In the genomic region with DNA sequence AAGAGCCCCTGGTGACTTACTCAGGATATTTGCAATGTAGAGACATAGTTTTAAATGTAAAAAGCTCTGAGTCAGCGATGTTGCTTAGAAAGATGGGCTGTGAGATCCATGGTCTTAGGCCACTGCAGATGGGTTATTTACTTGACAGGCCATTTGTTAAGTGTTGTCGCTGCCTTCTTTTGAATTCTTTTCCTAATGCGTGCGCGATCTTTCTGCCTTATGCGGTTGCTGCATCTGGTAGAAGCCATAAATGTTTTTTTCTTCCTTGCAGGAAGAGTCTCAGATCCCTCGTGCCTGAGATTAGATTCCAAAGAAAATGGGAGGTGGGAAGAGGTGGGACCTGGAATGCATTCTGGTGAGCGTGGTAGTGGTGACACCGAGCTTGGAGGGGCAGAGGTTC, we compare ENCODE assay signal across 28 cellular contexts.
"Had no signal": no experiment of that assay in that cellular context is flagged by ENCODE, and none has a peak within 500 bp of the region (broad histone marks: within the 10 kb centered on the region; RNA-seq: fewer than 3 reads in every experiment).

No MANE protein-coding gene starts in this region.

- H3K9me3 Mint-ChIP-seq: activated CD4-positive, alpha-beta memory T cell treated with anti-CD3 and anti-CD28 coated beads for 36 hours; activated CD4-positive, alpha-beta T cell treated with anti-CD3 and anti-CD28 coated beads, Interleukin-2, amount 10 ng/mL, durations not matched to agents 7 days and 5 days; activated naive CD8-positive, alpha-beta T cell treated with anti-CD3 and anti-CD28 coated beads, Interleukin-2, amount 10 ng/mL, durations not matched to agents 7 days and 5 days; activated T-cell treated with anti-CD3 and anti-CD28 coated beads, Interleukin-2, amount 50 U/mL, for 72 hours; activated T-helper 2 cell treated with anti-CD3 and anti-CD28 coated beads, Interferon-gamma antibody, Interleukin-2, Interleukin-4, amounts not matched to agents 10 μg/mL and 5 μg/mL and 100 μg/mL, durations not matched to agents 14 hours and 24 hours and 36 hours had no signal

- DNase-seq: activated CD4-positive, alpha-beta memory T cell treated with anti-CD3 and anti-CD28 coated beads for 36 hours; activated CD4-positive, alpha-beta T cell treated with anti-CD3 and anti-CD28 coated beads, Interleukin-2, amount 10 ng/mL, durations not matched to agents 7 days and 5 days; activated CD4-positive, CD25-positive, alpha-beta regulatory T cell; activated CD8-positive, alpha-beta memory T cell treated with anti-CD3 and anti-CD28 coated beads for 24 hours; activated gamma-delta T cell treated with Interleukin-2 at 50 U/mL for 16 hours; activated naive CD4-positive, alpha-beta T cell treated with anti-CD3 and anti-CD28 coated beads, Interleukin-2, amount 50 U/mL, for 16 hours; activated naive CD8-positive, alpha-beta T cell treated with anti-CD3 and anti-CD28 coated beads, Interleukin-2, amount 10 ng/mL, durations not matched to agents 7 days and 5 days; activated T-cell treated with anti-CD3 and anti-CD28 coated beads, Interleukin-2, amount 50 U/mL, for 72 hours; adrenal gland; aorta; central memory CD4-positive, alpha-beta T cell; MM.1S; NCI-H1105; NCI-H1436; NCI-H1694 treated with DMSO at 0.1 percent for 48 hours; NCI-H2029 treated with DMSO at 0.1 percent for 48 hours; NCI-H510A treated with DMSO at 0.1 percent for 48 hours; NCI-H69; NK-92 treated with Interleukin-12 subunit alpha and Interleukin-12 subunit beta, amount 100 ng/mL, for 24 hours; OCI-M1; RPMI8226; T-helper 1 cell had no signal

- H3K27me3 ChIP-seq: adrenal gland, breast epithelium had no signal

- H3K27ac Mint-ChIP-seq: activated CD4-positive, alpha-beta memory T cell treated with anti-CD3 and anti-CD28 coated beads for 36 hours; activated CD4-positive, alpha-beta T cell treated with anti-CD3 and anti-CD28 coated beads, Interleukin-2, amount 10 ng/mL, durations not matched to agents 7 days and 5 days; activated naive CD8-positive, alpha-beta T cell treated with anti-CD3 and anti-CD28 coated beads, Interleukin-2, amount 10 ng/mL, durations not matched to agents 7 days and 5 days; activated T-cell treated with anti-CD3 and anti-CD28 coated beads, Interleukin-2, amount 50 U/mL, for 72 hours; activated T-helper 2 cell treated with anti-CD3 and anti-CD28 coated beads, Interferon-gamma antibody, Interleukin-2, Interleukin-4, amounts not matched to agents 10 μg/mL and 5 μg/mL and 100 μg/mL, durations not matched to agents 14 hours and 24 hours and 36 hours had no signal

- H3K4me3 Mint-ChIP-seq: activated CD4-positive, alpha-beta memory T cell treated with anti-CD3 and anti-CD28 coated beads for 36 hours; activated CD4-positive, alpha-beta T cell treated with anti-CD3 and anti-CD28 coated beads, Interleukin-2, amount 10 ng/mL, durations not matched to agents 7 days and 5 days; activated naive CD8-positive, alpha-beta T cell treated with anti-CD3 and anti-CD28 coated beads, Interleukin-2, amount 10 ng/mL, durations not matched to agents 7 days and 5 days; activated T-cell treated with anti-CD3 and anti-CD28 coated beads, Interleukin-2, amount 50 U/mL, for 72 hours had no signal

- ATAC-seq: activated T-cell treated with anti-CD3 and anti-CD28 coated beads, Interleukin-2, amount 50 U/mL, for 72 hours; Panc1; Right ventricle myocardium inferior had no signal

- H3K4me1 ChIP-seq: adrenal gland, breast epithelium had no signal

- H3K36me3 Mint-ChIP-seq: activated CD4-positive, alpha-beta memory T cell treated with anti-CD3 and anti-CD28 coated beads for 36 hours; activated naive CD8-positive, alpha-beta T cell treated with anti-CD3 and anti-CD28 coated beads, Interleukin-2, amount 10 ng/mL, durations not matched to agents 7 days and 5 days had no signal

- H3K9me3 ChIP-seq: adrenal gland, breast epithelium had no signal

- H3K27ac ChIP-seq: adrenal gland, breast epithelium, SK-N-MC, VCaP had no signal

- H3K4me3 ChIP-seq: adrenal gland, breast epithelium, SK-N-MC had no signal

- H3K27me3 Mint-ChIP-seq: activated CD4-positive, alpha-beta memory T cell treated with anti-CD3 and anti-CD28 coated beads for 36 hours; activated CD4-positive, alpha-beta T cell treated with anti-CD3 and anti-CD28 coated beads, Interleukin-2, amount 10 ng/mL, durations not matched to agents 7 days and 5 days; activated naive CD8-positive, alpha-beta T cell treated with anti-CD3 and anti-CD28 coated beads, Interleukin-2, amount 10 ng/mL, durations not matched to agents 7 days and 5 days had no signal

- H3K4me1 Mint-ChIP-seq: activated CD4-positive, alpha-beta T cell treated with anti-CD3 and anti-CD28 coated beads, Interleukin-2, amount 10 ng/mL, durations not matched to agents 7 days and 5 days; activated naive CD8-positive, alpha-beta T cell treated with anti-CD3 and anti-CD28 coated beads, Interleukin-2, amount 10 ng/mL, durations not matched to agents 7 days and 5 days had no signal

- H3K36me3 ChIP-seq: adrenal gland, breast epithelium had no signal
